1 cellular context compared by ENCODE assay signal in genomic region chr1:44631647-44632510, GRCh38.
TF ChIP-seq lines count a peak whose summit lies in the region.

No MANE protein-coding gene starts in this region.

TF ChIP-seq in GM12878, 131 proteins besides CTCF, POLR2A, EP300 and RAD21 (continued from another document and continues in another):
- no peak for TF ChIP-seq ATF2 (IDR thresholded peaks at IDR 0.05; ENCODE audit: low read length)
- peak; percentile 36 for TF ChIP-seq CREM (IDR thresholded peaks at IDR 0.05; ENCODE audit: low read depth)
- TF ChIP-seq POLR2AphosphoS5 (IDR thresholded peaks at IDR 0.05; ENCODE audit: low read length) = peak; percentile 94
- TF ChIP-seq TAF1 (IDR thresholded peaks at IDR 0.05; ENCODE audit: borderline replicate concordance, low read depth, low read length) = peak; percentile 96
- no peak for TF ChIP-seq RUNX3 (IDR thresholded peaks at IDR 0.05; ENCODE audit: low read length)
- peak; percentile 73 for TF ChIP-seq NR2C2 (IDR thresholded peaks at IDR 0.05; ENCODE audit: borderline replicate concordance, control insufficient read depth, insufficient read length, low read depth)
- TF ChIP-seq BMI1 (IDR thresholded peaks at IDR 0.05; ENCODE audit: borderline replicate concordance) = no peak
- peak; percentile 66 for TF ChIP-seq SREBF1 (IDR thresholded peaks at IDR 0.05; ENCODE audit: low read length)
- TF ChIP-seq POLR2AphosphoS2 (IDR thresholded peaks at IDR 0.05; ENCODE audit: low read depth, low read length) = peak; percentile 74
- peak; percentile 95 for TF ChIP-seq RB1 (IDR thresholded peaks at IDR 0.05; ENCODE audit: borderline replicate concordance)
- peak; percentile 79 for TF ChIP-seq ZNF217 (IDR thresholded peaks at IDR 0.05)
- TF ChIP-seq NFXL1 (IDR thresholded peaks at IDR 0.05; ENCODE audit: borderline replicate concordance) = peak; percentile 81; the same call in 1 of the 2 replicates
- 0 out of 2 replicates have a peak, but pooled peaks have one; percentile 36 for TF ChIP-seq REST (IDR thresholded peaks at IDR 0.05; ENCODE audit: low read depth, low read length)
- peak; percentile 76; the same call in 1 of the 2 replicates for TF ChIP-seq SMAD5 (IDR thresholded peaks at IDR 0.05; ENCODE audit: low read depth)
- 0 out of 2 replicates have a peak, but pooled peaks have one; percentile 22 for TF ChIP-seq RFX5 (IDR thresholded peaks at IDR 0.05; ENCODE audit: low read depth, low read length)
- peak; percentile 31; the same call in 1 of the 2 replicates for TF ChIP-seq CREB1 (IDR thresholded peaks at IDR 0.05; ENCODE audit: low read depth)
- peak; percentile 68 for TF ChIP-seq HDAC6 (IDR thresholded peaks at IDR 0.05; ENCODE audit: unreplicated experiment)
- TF ChIP-seq USF2 (IDR thresholded peaks at IDR 0.05; ENCODE audit: borderline replicate concordance, low read depth, low read length) = peak; percentile 61
- TF ChIP-seq PKNOX1 (IDR thresholded peaks at IDR 0.05) = no peak
- peak; percentile 94 for TF ChIP-seq IKZF1 (conservative IDR thresholded peaks at IDR 0.05)
- TF ChIP-seq MEF2B (IDR thresholded peaks at IDR 0.05; ENCODE audit: partially characterized antibody, poor library complexity, severe bottlenecking) = peak; percentile 19
- peak; percentile 58; the same call in 1 of the 2 replicates for TF ChIP-seq ZNF24 (IDR thresholded peaks at IDR 0.05)
- peak; percentile 25; the same call in 1 of the 2 replicates for TF ChIP-seq TCF12 (IDR thresholded peaks at IDR 0.05; ENCODE audit: low read depth, low read length)
- 0 out of 2 replicates have a peak, but pooled peaks have one; percentile 20 for TF ChIP-seq EED (IDR thresholded peaks at IDR 0.05; ENCODE audit: low read depth)
- peak; percentile 98 for TF ChIP-seq YY1 (IDR thresholded peaks at IDR 0.05; ENCODE audit: low read depth, low read length)
- no peak for TF ChIP-seq KAT2A (conservative IDR thresholded peaks at IDR 0.05; ENCODE audit: control insufficient read depth, low read depth, low read length)
- TF ChIP-seq BACH1 (IDR thresholded peaks at IDR 0.05; ENCODE audit: borderline replicate concordance) = peak; percentile 94
- peak; percentile 80 for TF ChIP-seq MXI1 (IDR thresholded peaks at IDR 0.05; ENCODE audit: low read depth, low read length)
- peak; percentile 97 for TF ChIP-seq RAD51 (IDR thresholded peaks at IDR 0.05)
- TF ChIP-seq DPF2 (IDR thresholded peaks at IDR 0.05) = peak; percentile 92
- peak; percentile 1 for TF ChIP-seq PBX3 (IDR thresholded peaks at IDR 0.05; ENCODE audit: insufficient replicate concordance, low read depth, low read length)
- TF ChIP-seq EZH2 (IDR thresholded peaks at IDR 0.05; ENCODE audit: borderline replicate concordance, control insufficient read depth, low read depth, low read length) = no peak
- TF ChIP-seq SP1 (IDR thresholded peaks at IDR 0.05; ENCODE audit: low read depth, low read length) = no peak
- peak; percentile 69; the same call in 1 of the 2 replicates for TF ChIP-seq BCLAF1 (IDR thresholded peaks at IDR 0.05)
- TF ChIP-seq ZBTB4 (CRISPR knock-in tag; IDR thresholded peaks at IDR 0.05) = peak; percentile 74; the same call in 1 of the 2 replicates
- peak; percentile 69; the same call in 1 of the 2 replicates for TF ChIP-seq NBN (IDR thresholded peaks at IDR 0.05)
- no peak for TF ChIP-seq SUZ12 (IDR thresholded peaks at IDR 0.05; ENCODE audit: unreplicated experiment)
- peak in 1 of 2 experiments; percentile 95; a peak in 2 of 3 replicates for TF ChIP-seq EGR1 (IDR thresholded peaks at IDR 0.05; ENCODE audit: borderline replicate concordance in 1 of 2, low read depth in 2 of 2, low read length in 2 of 2)
- peak; percentile 70 for TF ChIP-seq RELA (IDR thresholded peaks at IDR 0.05; ENCODE audit: borderline replicate concordance, partially characterized antibody)
- peak; percentile 89 for TF ChIP-seq USF1 (IDR thresholded peaks at IDR 0.05; ENCODE audit: borderline replicate concordance, extremely low read length, insufficient read depth, low read depth, low read length)
- TF ChIP-seq SIX5 (IDR thresholded peaks at IDR 0.05; ENCODE audit: low read depth, low read length, severe bottlenecking) = no peak
- TF ChIP-seq KLF5 (IDR thresholded peaks at IDR 0.05; ENCODE audit: partially characterized antibody) = peak; percentile 90
- TF ChIP-seq NRF1 (conservative IDR thresholded peaks at IDR 0.05; ENCODE audit: low read depth, low read length) = no peak
